ENCODE assay signal across 19 cellular contexts in genomic region chr6:73484438-73484837, GRCh38. TPM values are rescaled to one million over a fixed set of nuclear protein-coding genes. Genes with fewer than 3 reads are reported as not detected.
DNase-seq lines count a peak whose midpoint lies in the region; ATAC-seq lines count a peak whose summit lies in the region.
"Had no signal": no experiment of that assay in that cellular context is flagged by ENCODE, and none has a peak within 500 bp of the region (broad histone marks: within the 10 kb centered on the region; RNA-seq: fewer than 3 reads in every experiment).

No MANE protein-coding gene starts in this region.

- no peaks in the 10 kb centered on the region for H3K27me3 ChIP-seq in Karpas-422 (ENCODE audit: low read length)
- H3K27me3 ChIP-seq: BE2C had no signal

- peak overlapping the region; percentile 47 for H3K27ac Mint-ChIP-seq in activated CD4-positive, alpha-beta T cell treated with anti-CD3 and anti-CD28 coated beads for 36 hours
- peak overlapping the region; percentile 19 for H3K27ac Mint-ChIP-seq in activated T-cell treated with anti-CD3 and anti-CD28 coated beads, Interleukin-2, amount 50 U/mL, for 72 hours
- H3K27ac Mint-ChIP-seq in T-helper 2 cell treated with Interferon-gamma antibody and Interleukin-4, amounts not matched to agents 5 μg/mL and 100 μg/mL, for 36 hours = peak overlapping the region; percentile 26

- H3K4me1 ChIP-seq in Karpas-422 (ENCODE audit: low read length) = no peaks in the 10 kb centered on the region
- H3K4me1 ChIP-seq: BE2C had no signal

- no peak for DNase-seq in activated CD4-positive, alpha-beta T cell treated with anti-CD3 and anti-CD28 coated beads for 36 hours
- DNase-seq in activated CD4-positive, alpha-beta T cell treated with anti-CD3 and anti-CD28 coated beads for 4 hours = no peak
- DNase-seq in activated T-cell treated with anti-CD3 and anti-CD28 coated beads, Interleukin-2, amount 50 U/mL, for 72 hours = no peak
- no peak for DNase-seq in activated T-cell treated with anti-CD3 and anti-CD28 coated beads, Interleukin-2, amount 50 U/mL, for 48 hours
- no peak for DNase-seq in T-helper 2 cell treated with Interferon-gamma antibody and Interleukin-4, amounts not matched to agents 5 μg/mL and 100 μg/mL, for 36 hours (ENCODE audit: low spot score)
- no peak for DNase-seq in stimulated activated CD4-positive, alpha-beta T cell treated with anti-CD3 and anti-CD28 coated beads, Interleukin-12 subunit alpha, Interleukin-12 subunit beta, amount 100 ng/mL, for 4 hours
- no peak for DNase-seq in Karpas-422
- DNase-seq in HCEC 1CT = no peak
- DNase-seq: 8988T, ACHN, BE2C, DMS153, DND-41, KBM-7, MM.1S, NCI-H2029, NCI-H446, NCI-H524 treated with DMSO at 0.1 percent for 48 hours, NCI-H774 had no signal

- H3K36me3 ChIP-seq in Karpas-422 (ENCODE audit: insufficient read depth, low read length) = peaks cover 61% of the 10 kb centered on the region

- no peak overlapping the region for H3K4me3 Mint-ChIP-seq in activated CD4-positive, alpha-beta T cell treated with anti-CD3 and anti-CD28 coated beads for 36 hours
- H3K4me3 Mint-ChIP-seq in activated T-cell treated with anti-CD3 and anti-CD28 coated beads, Interleukin-2, amount 50 U/mL, for 72 hours = no peak overlapping the region
- H3K4me3 Mint-ChIP-seq in T-helper 2 cell treated with Interferon-gamma antibody and Interleukin-4, amounts not matched to agents 5 μg/mL and 100 μg/mL, for 36 hours = no peak overlapping the region

- no peak overlapping the region for H3K9ac ChIP-seq in Karpas-422 (ENCODE audit: low read length)

- H3K36me3 Mint-ChIP-seq in activated CD4-positive, alpha-beta T cell treated with anti-CD3 and anti-CD28 coated beads for 36 hours (ENCODE audit: low read depth) = peaks cover 66% of the 10 kb centered on the region
- peaks cover 23 to 38% of the 10 kb centered on the region in 2 donors for H3K36me3 Mint-ChIP-seq in activated T-cell treated with anti-CD3 and anti-CD28 coated beads, Interleukin-2, amount 50 U/mL, for 72 hours (ENCODE audit: insufficient read depth in 2 of 2)
- H3K36me3 Mint-ChIP-seq in T-helper 2 cell treated with Interferon-gamma antibody and Interleukin-4, amounts not matched to agents 5 μg/mL and 100 μg/mL, for 36 hours (ENCODE audit: low read depth) = peaks cover 70% of the 10 kb centered on the region

- no peak overlapping the region for H3K4me3 ChIP-seq in Karpas-422 (ENCODE audit: low read length)

- POLR2A ChIA-PET in activated CD4-positive, alpha-beta T cell treated with anti-CD3 and anti-CD28 coated beads for 36 hours (lab: Charles Lee) = interaction anchor here (1.4 kb wide), 1 partner anchor 37 kb away, joined by 4 read pairs; the partner anchor contains the start of gene EEF1A1

- H3K27me3 Mint-ChIP-seq in activated CD4-positive, alpha-beta T cell treated with anti-CD3 and anti-CD28 coated beads for 36 hours = no peaks in the 10 kb centered on the region
- no peaks in the 10 kb centered on the region for H3K27me3 Mint-ChIP-seq in activated T-cell treated with anti-CD3 and anti-CD28 coated beads, Interleukin-2, amount 50 U/mL, for 72 hours (ENCODE audit: low read depth)
- H3K27me3 Mint-ChIP-seq in T-helper 2 cell treated with Interferon-gamma antibody and Interleukin-4, amounts not matched to agents 5 μg/mL and 100 μg/mL, for 36 hours (ENCODE audit: low read depth) = no peaks in the 10 kb centered on the region

- H3K9me3 ChIP-seq in Karpas-422 (ENCODE audit: low read length) = no peaks in the 10 kb centered on the region
- H3K9me3 ChIP-seq: BE2C had no signal

- no peak overlapping the region for H3K27ac ChIP-seq in Karpas-422 (ENCODE audit: low read length)

- H3K9me2 ChIP-seq in Karpas-422 (replicated peaks; ENCODE audit: insufficient read depth, low read length) = no peaks in the 10 kb centered on the region

- H3K79me2 ChIP-seq in Karpas-422 (ENCODE audit: low read length) = peaks cover 15% of the 10 kb centered on the region

- ATAC-seq in activated CD4-positive, alpha-beta T cell treated with anti-CD3 and anti-CD28 coated beads for 36 hours = no peak
- no peak for ATAC-seq in activated T-cell treated with anti-CD3 and anti-CD28 coated beads, Interleukin-2, amount 50 U/mL, for 72 hours (replicated peaks in 1 of 2)

- H3K4me2 ChIP-seq in Karpas-422 (ENCODE audit: low read depth, low read length, poor library complexity, severe bottlenecking) = no peak overlapping the region

- H2AFZ ChIP-seq in Karpas-422 (ENCODE audit: low read length) = no peak overlapping the region

- CTCF ChIA-PET in activated CD4-positive, alpha-beta T cell treated with anti-CD3 and anti-CD28 coated beads for 36 hours (lab: Charles Lee) = no interaction called here

- no peaks in the 10 kb centered on the region for H3K4me1 Mint-ChIP-seq in activated CD4-positive, alpha-beta T cell treated with anti-CD3 and anti-CD28 coated beads for 36 hours
- H3K4me1 Mint-ChIP-seq in activated T-cell treated with anti-CD3 and anti-CD28 coated beads, Interleukin-2, amount 50 U/mL, for 72 hours (ENCODE audit: low read depth) = no peaks in the 10 kb centered on the region
- peaks cover 2% of the 10 kb centered on the region for H3K4me1 Mint-ChIP-seq in T-helper 2 cell treated with Interferon-gamma antibody and Interleukin-4, amounts not matched to agents 5 μg/mL and 100 μg/mL, for 36 hours (ENCODE audit: low read depth)

- no peaks in the 10 kb centered on the region for H4K20me1 ChIP-seq in Karpas-422 (ENCODE audit: insufficient read depth, low read depth, low read length)

- no peaks in the 10 kb centered on the region for H3K9me3 Mint-ChIP-seq in activated CD4-positive, alpha-beta T cell treated with anti-CD3 and anti-CD28 coated beads for 36 hours (ENCODE audit: low read depth)
- peaks cover 0 to 1% of the 10 kb centered on the region in 2 donors for H3K9me3 Mint-ChIP-seq in activated T-cell treated with anti-CD3 and anti-CD28 coated beads, Interleukin-2, amount 50 U/mL, for 72 hours
- H3K9me3 Mint-ChIP-seq in T-helper 2 cell treated with Interferon-gamma antibody and Interleukin-4, amounts not matched to agents 5 μg/mL and 100 μg/mL, for 36 hours = no peaks in the 10 kb centered on the region

- intact Hi-C loops in activated CD4-positive, alpha-beta T cell treated with anti-CD3 and anti-CD28 coated beads for 36 hours (cut with DNase I, micrococcal nuclease) = no loop called here

RNA-seq across cellular contexts. Expression of gene MTO1, which starts 22.9 kb away (rescaled TPM):
- 10 to 100 TPM; 45.0 to 49.7 TPM for total RNA-seq in activated CD4-positive, alpha-beta T cell treated with anti-CD3 and anti-CD28 coated beads for 36 hours
- 10 to 100 TPM; 49.6 to 68.8 TPM for total RNA-seq in activated T-cell treated with anti-CD3 and anti-CD28 coated beads, Interleukin-2, amount 50 U/mL, for 72 hours
- 42.9 and 65.9 TPM in 2 replicates for total RNA-seq in Karpas-422 (2014; rRNA removed; shearing (Covaris generic); ENCODE audit: low replicate concordance)

RNA-seq across cellular contexts. Expression of gene CGAS, which starts 32.3 kb away (rescaled TPM):
- total RNA-seq in activated CD4-positive, alpha-beta T cell treated with anti-CD3 and anti-CD28 coated beads for 36 hours = 10 to 100 TPM; 22.2 to 24.1 TPM
- 10 to 100 TPM; 20.7 to 26.9 TPM for total RNA-seq in activated T-cell treated with anti-CD3 and anti-CD28 coated beads, Interleukin-2, amount 50 U/mL, for 72 hours
- total RNA-seq in Karpas-422 (2014; rRNA removed; shearing (Covaris generic); ENCODE audit: low replicate concordance) = 10.7 and 12.8 TPM in 2 replicates

RNA-seq across cellular contexts. Expression of gene EEF1A1, which starts 36.4 kb away (rescaled TPM):
- over 10,000 TPM; 11,209 to 15,482 TPM for total RNA-seq in activated CD4-positive, alpha-beta T cell treated with anti-CD3 and anti-CD28 coated beads for 36 hours
- total RNA-seq in activated T-cell treated with anti-CD3 and anti-CD28 coated beads, Interleukin-2, amount 50 U/mL, for 72 hours = over 10,000 TPM; 15,536 to 16,076 TPM
- total RNA-seq in Karpas-422 (2014; rRNA removed; shearing (Covaris generic); ENCODE audit: low replicate concordance) = 10,549 and 10,623 TPM in 2 replicates
